1 cellular context compared by ENCODE assay signal in genomic region chr14:31420319-31421081, GRCh38.
A peak's percentile ranks its signal among the peaks of the same experiment; 100 is the strongest.
TF ChIP-seq lines count a peak whose summit lies in the region.

HEATR5A (minus strand) TSS chr14:31420550; CDS start chr14:31402975, 17,575 bp downstream.

TF ChIP-seq in K562, 482 proteins besides CTCF, POLR2A, EP300 and RAD21 (continued from another document and continues in another):
- TF ChIP-seq ZNF655 (CRISPR knock-in tag; IDR thresholded peaks at IDR 0.05) (no peak), SREBF1 (IDR thresholded peaks at IDR 0.05; ENCODE audit: borderline replicate concordance, low read depth, low read length) (no peak), GTF2F1 (IDR thresholded peaks at IDR 0.05; ENCODE audit: low read depth, low read length) (0 out of 2 replicates have a peak, but pooled peaks have one; percentile 26), HMG20B (CRISPR knock-in tag; IDR thresholded peaks at IDR 0.05) (no peak), BCL6 (CRISPR knock-in tag; IDR thresholded peaks at IDR 0.05) (no peak), ZC3H8 (IDR thresholded peaks at IDR 0.05) (no peak), ILF3 (IDR thresholded peaks at IDR 0.05; ENCODE audit: borderline replicate concordance) (no peak; the same call in 1 of the 2 replicates), ZNF695 (CRISPR knock-in tag; IDR thresholded peaks at IDR 0.05) (no peak), CBX2 (IDR thresholded peaks at IDR 0.05; ENCODE audit: insufficient read depth, low read length, poor library complexity, severe bottlenecking) (no peak), RBM39 (optimal IDR thresholded peaks at IDR 0.05; ENCODE audit: low read depth, low read length) (no peak), RBM14 (IDR thresholded peaks at IDR 0.05; ENCODE audit: borderline replicate concordance, insufficient read depth, low read depth, low read length) (no peak), ZNF23 (CRISPR knock-in tag; IDR thresholded peaks at IDR 0.05) (no peak), ZNF639 (CRISPR knock-in tag; conservative IDR thresholded peaks at IDR 0.05 in 1 of 2, IDR thresholded peaks at IDR 0.05 in 1 of 2) (peak in 1 of 2 experiments; percentile 63; a peak in 1 of 4 replicates), KLF1 (tag; IDR thresholded peaks at IDR 0.05) (peak; percentile 80; the same call in 1 of the 2 replicates), TAF1 (IDR thresholded peaks at IDR 0.05; ENCODE audit: control insufficient read depth, extremely low read depth, insufficient read depth, low read length, severe bottlenecking) (peak; percentile 86), ZNF384 (IDR thresholded peaks at IDR 0.05; ENCODE audit: low read depth, low read length) (no peak), ZNF507 (tag; conservative IDR thresholded peaks at IDR 0.05) (no peak), ZNF77 (CRISPR knock-in tag; IDR thresholded peaks at IDR 0.05) (no peak), GATAD2B (IDR thresholded peaks at IDR 0.05; ENCODE audit: borderline replicate concordance) (0 out of 2 replicates have a peak, but pooled peaks have one; percentile 2), NFE2 (IDR thresholded peaks at IDR 0.05; ENCODE audit: low read depth) (no peak), SIRT6 (IDR thresholded peaks at IDR 0.05; ENCODE audit: low read depth, low read length) (no peak), HEY1 (CRISPR knock-in tag; IDR thresholded peaks at IDR 0.05; ENCODE audit: borderline replicate concordance) (no peak), CUX1 (CRISPR knock-in tag; IDR thresholded peaks at IDR 0.05) (no peak), ZNF644 (tag; IDR thresholded peaks at IDR 0.05; ENCODE audit: low read depth) (no peak; the same call in 1 of the 2 replicates), SNAPC5 (CRISPR knock-in tag; IDR thresholded peaks at IDR 0.05) (no peak), RBM15 (IDR thresholded peaks at IDR 0.05; ENCODE audit: insufficient read depth, low read length) (no peak), CREB1 (IDR thresholded peaks at IDR 0.05) (peak; percentile 59), CREB1 (CRISPR knock-in tag; IDR thresholded peaks at IDR 0.05) (no peak), TRIM24 (IDR thresholded peaks at IDR 0.05) (no peak; a peak in 1 of 4 replicates), SMAD4 (CRISPR knock-in tag; conservative IDR thresholded peaks at IDR 0.05) (peak; percentile 51; the same call in 1 of the 2 replicates), ZBTB49 (CRISPR knock-in tag; IDR thresholded peaks at IDR 0.05; ENCODE audit: borderline replicate concordance) (no peak), NCOA4 (IDR thresholded peaks at IDR 0.05; ENCODE audit: partially characterized antibody) (peak; percentile 87), GMEB1 (CRISPR knock-in tag; IDR thresholded peaks at IDR 0.05) (peak; percentile 79), HMGXB4 (CRISPR knock-in tag; IDR thresholded peaks at IDR 0.05) (0 out of 2 replicates have a peak, but pooled peaks have one; percentile 73), MBD1 (CRISPR knock-in tag; IDR thresholded peaks at IDR 0.05) (no peak), PHF8 (IDR thresholded peaks at IDR 0.05; ENCODE audit: borderline replicate concordance, low read length) (peak; percentile 92), BMI1 (IDR thresholded peaks at IDR 0.05; ENCODE audit: low read length) (no peak), KDM4B (IDR thresholded peaks at IDR 0.05; ENCODE audit: borderline replicate concordance in 2 of 2, low read depth in 1 of 2) (no peak), HOMEZ (CRISPR knock-in tag; IDR thresholded peaks at IDR 0.05) (no peak), TEAD4 (IDR thresholded peaks at IDR 0.05; ENCODE audit: low read length) (peak; percentile 55; the same call in 1 of the 2 replicates), TEAD4 (CRISPR knock-in tag; IDR thresholded peaks at IDR 0.05; ENCODE audit: borderline replicate concordance) (no peak), ADNP (tag; IDR thresholded peaks at IDR 0.05) (no peak), E4F1 (CRISPR knock-in tag; IDR thresholded peaks at IDR 0.05; ENCODE audit: borderline replicate concordance) (no peak), ZZZ3 (IDR thresholded peaks at IDR 0.05) (0 out of 2 replicates have a peak, but pooled peaks have one; percentile 20)
